Comparison of ENCODE assay signal across 26 cellular contexts in the genomic region with DNA sequence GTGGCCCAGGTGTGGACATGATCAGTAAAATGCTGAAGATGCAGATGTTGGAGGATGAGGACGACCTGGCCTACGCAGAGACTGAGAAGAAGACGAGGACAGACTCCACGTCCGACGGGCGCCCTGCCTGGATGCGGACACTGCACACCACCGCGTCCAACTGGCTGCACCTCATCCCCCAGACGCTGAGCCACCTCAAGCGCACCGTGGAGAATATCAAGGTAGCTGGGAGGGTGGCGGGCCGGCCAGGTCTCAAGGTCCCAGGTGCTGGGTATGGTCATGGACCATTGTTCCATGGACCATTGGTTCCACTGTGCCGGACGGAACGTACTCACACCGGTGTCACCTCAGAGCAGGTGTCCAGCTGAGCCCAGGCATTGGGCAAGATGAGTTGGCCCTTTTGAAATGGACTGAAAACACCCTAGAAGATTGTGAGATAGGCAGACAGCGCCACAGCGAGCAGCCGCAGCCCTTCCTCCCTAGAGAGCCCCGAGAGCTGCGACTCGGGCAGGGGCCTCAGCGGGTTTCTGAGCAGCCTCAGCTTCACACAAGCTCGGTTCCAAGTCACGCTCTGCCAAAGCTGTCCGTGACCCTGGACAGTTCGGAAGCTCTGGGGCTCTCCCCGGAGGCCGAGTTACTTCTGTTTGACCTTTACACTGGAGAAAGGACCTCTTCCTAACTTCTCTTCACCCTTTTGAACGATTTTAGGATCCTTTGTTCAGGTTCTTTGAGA.
"Had no signal": no experiment of that assay in that cellular context is flagged by ENCODE, and none has a peak within 500 bp of the region (broad histone marks: within the 10 kb centered on the region; RNA-seq: fewer than 3 reads in every experiment).

No MANE protein-coding gene starts in this region.

- H3K4me3 Mint-ChIP-seq: activated CD8-positive, alpha-beta T cell treated with anti-CD3 and anti-CD28 coated beads, Interleukin-2, amount 10 ng/mL, durations not matched to agents 7 days and 5 days; activated naive CD4-positive, alpha-beta T cell treated with anti-CD3 and anti-CD28 coated beads for 36 hours; activated naive CD8-positive, alpha-beta T cell; activated T-cell treated with anti-CD3 and anti-CD28 coated beads, Interleukin-2, amount 50 U/mL, for 4 hours had no signal

- DNase-seq: activated CD4-positive, alpha-beta T cell treated with anti-CD3 and anti-CD28 coated beads for 4 hours; activated CD4-positive, alpha-beta T cell treated with anti-CD3 and anti-CD28 coated beads, Interleukin-2, amount 50 U/mL, for 4 hours; activated CD8-positive, alpha-beta memory T cell treated with anti-CD3 and anti-CD28 coated beads, Interleukin-2, amount 50 U/mL, for 48 hours; activated CD8-positive, alpha-beta T cell treated with anti-CD3 and anti-CD28 coated beads, Interleukin-2, amount 10 ng/mL, durations not matched to agents 7 days and 5 days; activated gamma-delta T cell; activated naive CD4-positive, alpha-beta T cell treated with anti-CD3 and anti-CD28 coated beads for 36 hours; activated T-cell treated with anti-CD3 and anti-CD28 coated beads, Interleukin-2, amount 50 U/mL, for 4 hours; brain microvascular endothelial cell; Karpas-422; MM.1S; NCI-H1105 treated with DMSO at 0.1 percent for 48 hours; NCI-H1436 treated with DMSO at 0.1 percent for 48 hours; NCI-H187; NCI-H2081; NCI-H510A treated with DMSO at 0.1 percent for 48 hours; NCI-H69; NK-92 treated with Interleukin-12 subunit alpha and Interleukin-12 subunit beta, amount 100 ng/mL, for 24 hours; OCI-M1; Right ventricle myocardium superior; RPMI8226; SK-N-SH; T-helper 1 cell had no signal

- H3K9me3 ChIP-seq: SJCRH30, SK-N-SH had no signal

- H3K27me3 ChIP-seq: brain microvascular endothelial cell, SJCRH30 had no signal

- H3K9ac ChIP-seq: SK-N-SH had no signal

- H3K4me2 ChIP-seq: SK-N-SH had no signal

- H3K9me3 Mint-ChIP-seq: activated naive CD4-positive, alpha-beta T cell treated with anti-CD3 and anti-CD28 coated beads for 36 hours; activated T-cell treated with anti-CD3 and anti-CD28 coated beads, Interleukin-2, amount 50 U/mL, for 4 hours had no signal

- ATAC-seq: activated CD8-positive, alpha-beta T cell treated with anti-CD3 and anti-CD28 coated beads, Interleukin-2, amount 10 ng/mL, durations not matched to agents 7 days and 5 days; activated T-cell treated with anti-CD3 and anti-CD28 coated beads, Interleukin-2, amount 50 U/mL, for 4 hours; Panc1 had no signal

- H3K4me3 ChIP-seq: SJCRH30 had no signal

- H3K27ac ChIP-seq: brain microvascular endothelial cell, VCaP had no signal

- H3K27me3 Mint-ChIP-seq: activated naive CD8-positive, alpha-beta T cell had no signal

- H3K27ac Mint-ChIP-seq: activated naive CD4-positive, alpha-beta T cell treated with anti-CD3 and anti-CD28 coated beads for 36 hours; activated naive CD8-positive, alpha-beta T cell had no signal
